ENCODE assay signal across 15 cellular contexts in genomic region chr3:124762612-124763011, GRCh38. TPM values are rescaled to one million over a fixed set of nuclear protein-coding genes. Genes with fewer than 3 reads are reported as not detected.
DNase-seq lines count a peak whose midpoint lies in the region; TF ChIP-seq lines count a peak whose summit lies in the region.
"Had no signal": no experiment of that assay in that cellular context is flagged by ENCODE, and none has a peak within 500 bp of the region (broad histone marks: within the 10 kb centered on the region; RNA-seq: fewer than 3 reads in every experiment).

No MANE protein-coding gene starts in this region.

- H3K4me2 ChIP-seq in BLaER1: peak overlapping the region; percentile 6

- H3K4me1 ChIP-seq in BLaER1 (peaks cover 26% of the 10 kb centered on the region), esophagus squamous epithelium (peaks cover 4 to 19% (median 5%) of the 10 kb centered on the region in 3 donors), sigmoid colon (peaks cover 0 to 19% (median 16%) of the 10 kb centered on the region in 4 donors)
- H3K4me1 ChIP-seq: BE2C had no signal

- H3K4me3 ChIP-seq in BLaER1 (no peak overlapping the region), SK-N-MC (no peak overlapping the region), esophagus squamous epithelium (no peak overlapping the region), sigmoid colon (no peak overlapping the region)
- H3K4me3 ChIP-seq: PC-9 had no signal

- no peaks in the 10 kb centered on the region for H3K27me3 ChIP-seq in BLaER1
- no peaks in the 10 kb centered on the region for H3K27me3 ChIP-seq in esophagus squamous epithelium
- no peaks in the 10 kb centered on the region for H3K27me3 ChIP-seq in sigmoid colon
- H3K27me3 ChIP-seq: BE2C had no signal

- intact Hi-C loops in esophagus squamous epithelium (cut with DNase I): loop anchor here (5.0 kb wide), 1 partner anchor 140 kb away; no protein-coding TSS in a partner anchor
- intact Hi-C loops in sigmoid colon (cut with DNase I): no loop called here

- TF ChIP-seq EP300 in sigmoid colon (IDR thresholded peaks at IDR 0.05): no peak

- H3K36me3 ChIP-seq in BLaER1 (no peaks in the 10 kb centered on the region), SK-N-MC (ENCODE audit: insufficient read depth, low read length) (peaks cover 34% of the 10 kb centered on the region; the same call in 1 of the 2 replicates), esophagus squamous epithelium (peaks cover 5 to 55% (median 28%) of the 10 kb centered on the region in 3 donors), sigmoid colon (peaks cover 3 to 50% (median 37%) of the 10 kb centered on the region in 4 donors)

- H3K9me3 ChIP-seq in BLaER1 (no peaks in the 10 kb centered on the region), SK-N-MC (ENCODE audit: low read depth, low read length) (no peaks in the 10 kb centered on the region), esophagus squamous epithelium (no peaks in the 10 kb centered on the region), sigmoid colon (no peaks in the 10 kb centered on the region)
- H3K9me3 ChIP-seq: BE2C had no signal

- TF ChIP-seq POLR2A in esophagus squamous epithelium (IDR thresholded peaks at IDR 0.05) (no peak), sigmoid colon (IDR thresholded peaks at IDR 0.05) (no peak)

- TF ChIP-seq CTCF in esophagus squamous epithelium (IDR thresholded peaks at IDR 0.05) (no peak), sigmoid colon (IDR thresholded peaks at IDR 0.05) (no peak)

- H3K27ac ChIP-seq in BLaER1 (no peak overlapping the region), SK-N-MC (peak overlapping the region; percentile 49), esophagus squamous epithelium (peak overlapping the region in 3 of 4 donors; percentile 7 to 70 (median 64)), sigmoid colon (peak overlapping the region; percentile 43 to 76 (median 66))
- H3K27ac ChIP-seq: PC-9 had no signal

- no peaks in the 10 kb centered on the region for H4K20me1 ChIP-seq in BLaER1

- DNase-seq in SK-N-MC (ENCODE audit: low read depth, low spot score) (no peak), esophagus squamous epithelium (lab: John Stamatoyannopoulos, UW) (no peak), sigmoid colon (no peak), kidney tubule cell (ENCODE audit: low spot score) (no peak), amniotic stem cell (lab: John Stamatoyannopoulos, UW) (no peak)
- no peak for DNase-seq in activated effector memory CD4-positive, alpha-beta T cell treated with Interleukin-2 at 50 U/mL for 16 hours
- DNase-seq: BE2C; CD8-positive, alpha-beta memory T cell; GDM1; KBM-7; NCI-H1436; NCI-H2029; NCI-H774 had no signal

- no peak overlapping the region for H3K9ac ChIP-seq in BLaER1
- H3K9ac ChIP-seq in SK-N-MC (ENCODE audit: insufficient read length): no peak overlapping the region

- 74 to 78% methylated on average over 4 to 5 of the region's 5 CpGs for WGBS in esophagus squamous epithelium, 2 donors
- WGBS in sigmoid colon, 2 donors: 88 to 89% methylated on average over 5 of the region's 5 CpGs

RNA-seq across cellular contexts. Expression of gene UMPS, which starts 32.4 kb away (rescaled TPM):
- 10 to 100 TPM; 11.6 to 33.5 (median 29.2) TPM for total RNA-seq in esophagus squamous epithelium
- 10 to 100 TPM; 16.7 to 22.4 (median 19.8) TPM for total RNA-seq in sigmoid colon
- 10 to 100 TPM; 18.0 to 25.1 (median 20.3) TPM for polyA plus RNA-seq in sigmoid colon
